Comparison of ENCODE assay signal across 1 cellular context in the genomic region with DNA sequence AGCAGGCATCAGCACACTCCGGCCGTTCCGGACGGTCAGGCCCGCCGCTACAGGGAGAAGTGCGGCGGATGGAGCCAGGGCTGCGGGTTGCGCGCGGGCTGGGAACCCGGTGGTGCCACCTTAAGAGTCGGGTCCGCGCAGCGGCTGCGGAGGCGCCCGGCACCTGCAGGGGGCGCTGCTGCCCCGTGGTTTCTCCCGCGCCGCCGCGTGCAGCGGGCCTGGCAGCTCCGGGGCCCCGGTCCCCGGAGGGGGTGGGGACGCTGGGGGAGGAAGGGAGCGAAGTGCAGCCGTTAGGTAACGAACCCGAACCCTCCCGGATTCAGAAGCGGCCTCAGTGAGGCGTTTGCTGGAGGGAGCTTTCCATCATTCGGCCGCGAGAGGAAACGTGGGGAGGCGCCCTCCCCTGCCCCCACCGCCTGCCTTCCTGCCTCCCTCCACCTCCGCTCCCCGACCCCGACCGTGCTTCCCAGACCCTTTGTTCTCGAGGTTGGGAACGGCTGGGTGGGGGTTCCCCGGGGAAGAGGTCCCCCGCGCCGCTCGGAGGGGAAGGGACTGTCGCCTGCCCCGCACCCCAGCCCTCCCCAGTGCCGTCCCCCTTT.
TF ChIP-seq lines count a peak whose summit lies in the region.

No MANE protein-coding gene starts in this region.

TF ChIP-seq in K562, 482 proteins besides CTCF, POLR2A, EP300 and RAD21 (continued from another document and continues in another):
- TF ChIP-seq, protein P1, sequence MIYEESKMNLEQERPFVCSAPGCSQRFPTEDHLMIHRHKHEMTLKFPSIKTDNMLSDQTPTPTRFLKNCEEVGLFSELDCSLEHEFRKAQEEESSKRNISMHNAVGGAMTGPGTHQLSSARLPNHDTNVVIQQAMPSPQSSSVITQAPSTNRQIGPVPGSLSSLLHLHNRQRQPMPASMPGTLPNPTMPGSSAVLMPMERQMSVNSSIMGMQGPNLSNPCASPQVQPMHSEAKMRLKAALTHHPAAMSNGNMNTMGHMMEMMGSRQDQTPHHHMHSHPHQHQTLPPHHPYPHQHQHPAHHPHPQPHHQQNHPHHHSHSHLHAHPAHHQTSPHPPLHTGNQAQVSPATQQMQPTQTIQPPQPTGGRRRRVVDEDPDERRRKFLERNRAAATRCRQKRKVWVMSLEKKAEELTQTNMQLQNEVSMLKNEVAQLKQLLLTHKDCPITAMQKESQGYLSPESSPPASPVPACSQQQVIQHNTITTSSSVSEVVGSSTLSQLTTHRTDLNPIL (CRISPR knock-in tag; IDR thresholded peaks at IDR 0.05) = no peak
- TF ChIP-seq RBM17 (IDR thresholded peaks at IDR 0.05; ENCODE audit: borderline replicate concordance, low read depth, low read length) (no peak), ZZZ3 (IDR thresholded peaks at IDR 0.05) (no peak), CC2D1A (IDR thresholded peaks at IDR 0.05) (no peak), GABPB1 (CRISPR knock-in tag; IDR thresholded peaks at IDR 0.05) (peak; percentile 56), PHB (CRISPR knock-in tag; IDR thresholded peaks at IDR 0.05) (no peak), COPS2 (conservative IDR thresholded peaks at IDR 0.05) (no peak), SMARCC2 (IDR thresholded peaks at IDR 0.05; ENCODE audit: low read depth) (no peak), CAMTA2 (CRISPR knock-in tag; conservative IDR thresholded peaks at IDR 0.05) (no peak), ZNF134 (CRISPR knock-in tag; conservative IDR thresholded peaks at IDR 0.05) (no peak), C11orf30 (IDR thresholded peaks at IDR 0.05; ENCODE audit: low read depth) (no peak), ZKSCAN8 (CRISPR knock-in tag; IDR thresholded peaks at IDR 0.05) (no peak), ETV6 (IDR thresholded peaks at IDR 0.05; ENCODE audit: borderline replicate concordance in 1 of 2, low read depth in 2 of 2, low read length in 1 of 2) (0 out of 4 replicates have a peak, but pooled peaks of 1 of the 2 experiments have one; percentile 48), ETV6 (CRISPR knock-in tag; IDR thresholded peaks at IDR 0.05; ENCODE audit: borderline replicate concordance) (0 out of 2 replicates have a peak, but pooled peaks have one; percentile 32), HNRNPK (IDR thresholded peaks at IDR 0.05; ENCODE audit: low read depth, low read length, poor library complexity, severe bottlenecking) (peak; percentile 72), MTA1 (IDR thresholded peaks at IDR 0.05; ENCODE audit: borderline replicate concordance) (no peak), FOXK1 (CRISPR knock-in tag; IDR thresholded peaks at IDR 0.05; ENCODE audit: borderline replicate concordance) (no peak), PURB (CRISPR knock-in tag; IDR thresholded peaks at IDR 0.05; ENCODE audit: low read depth) (no peak), IRF2 (CRISPR knock-in tag; IDR thresholded peaks at IDR 0.05) (no peak), HDAC8 (tag; IDR thresholded peaks at IDR 0.05) (no peak), NR3C1 (CRISPR knock-in tag; IDR thresholded peaks at IDR 0.05) (no peak), RFX7 (CRISPR knock-in tag; IDR thresholded peaks at IDR 0.05) (no peak), TBP (optimal IDR thresholded peaks at IDR 0.05; ENCODE audit: low read depth, low read length) (peak; percentile 38), BRCA1 (IDR thresholded peaks at IDR 0.05) (no peak), BRCA1 (CRISPR knock-in tag; IDR thresholded peaks at IDR 0.05) (no peak), SMAD1 (IDR thresholded peaks at IDR 0.05; ENCODE audit: low read depth, low read length, partially characterized antibody) (no peak), ZNF830 (CRISPR knock-in tag; IDR thresholded peaks at IDR 0.05) (no peak)
- TF ChIP-seq, protein P2, sequence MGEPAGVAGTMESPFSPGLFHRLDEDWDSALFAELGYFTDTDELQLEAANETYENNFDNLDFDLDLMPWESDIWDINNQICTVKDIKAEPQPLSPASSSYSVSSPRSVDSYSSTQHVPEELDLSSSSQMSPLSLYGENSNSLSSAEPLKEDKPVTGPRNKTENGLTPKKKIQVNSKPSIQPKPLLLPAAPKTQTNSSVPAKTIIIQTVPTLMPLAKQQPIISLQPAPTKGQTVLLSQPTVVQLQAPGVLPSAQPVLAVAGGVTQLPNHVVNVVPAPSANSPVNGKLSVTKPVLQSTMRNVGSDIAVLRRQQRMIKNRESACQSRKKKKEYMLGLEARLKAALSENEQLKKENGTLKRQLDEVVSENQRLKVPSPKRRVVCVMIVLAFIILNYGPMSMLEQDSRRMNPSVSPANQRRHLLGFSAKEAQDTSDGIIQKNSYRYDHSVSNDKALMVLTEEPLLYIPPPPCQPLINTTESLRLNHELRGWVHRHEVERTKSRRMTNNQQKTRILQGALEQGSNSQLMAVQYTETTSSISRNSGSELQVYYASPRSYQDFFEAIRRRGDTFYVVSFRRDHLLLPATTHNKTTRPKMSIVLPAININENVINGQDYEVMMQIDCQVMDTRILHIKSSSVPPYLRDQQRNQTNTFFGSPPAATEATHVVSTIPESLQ (CRISPR knock-in tag; IDR thresholded peaks at IDR 0.05) = peak; percentile 88; the same call in 1 of the 2 replicates
- TF ChIP-seq, protein P3, sequence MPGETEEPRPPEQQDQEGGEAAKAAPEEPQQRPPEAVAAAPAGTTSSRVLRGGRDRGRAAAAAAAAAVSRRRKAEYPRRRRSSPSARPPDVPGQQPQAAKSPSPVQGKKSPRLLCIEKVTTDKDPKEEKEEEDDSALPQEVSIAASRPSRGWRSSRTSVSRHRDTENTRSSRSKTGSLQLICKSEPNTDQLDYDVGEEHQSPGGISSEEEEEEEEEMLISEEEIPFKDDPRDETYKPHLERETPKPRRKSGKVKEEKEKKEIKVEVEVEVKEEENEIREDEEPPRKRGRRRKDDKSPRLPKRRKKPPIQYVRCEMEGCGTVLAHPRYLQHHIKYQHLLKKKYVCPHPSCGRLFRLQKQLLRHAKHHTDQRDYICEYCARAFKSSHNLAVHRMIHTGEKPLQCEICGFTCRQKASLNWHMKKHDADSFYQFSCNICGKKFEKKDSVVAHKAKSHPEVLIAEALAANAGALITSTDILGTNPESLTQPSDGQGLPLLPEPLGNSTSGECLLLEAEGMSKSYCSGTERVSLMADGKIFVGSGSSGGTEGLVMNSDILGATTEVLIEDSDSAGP (CRISPR knock-in tag; IDR thresholded peaks at IDR 0.05) = peak; percentile 55; the same call in 1 of the 2 replicates
- TF ChIP-seq, protein P4, sequence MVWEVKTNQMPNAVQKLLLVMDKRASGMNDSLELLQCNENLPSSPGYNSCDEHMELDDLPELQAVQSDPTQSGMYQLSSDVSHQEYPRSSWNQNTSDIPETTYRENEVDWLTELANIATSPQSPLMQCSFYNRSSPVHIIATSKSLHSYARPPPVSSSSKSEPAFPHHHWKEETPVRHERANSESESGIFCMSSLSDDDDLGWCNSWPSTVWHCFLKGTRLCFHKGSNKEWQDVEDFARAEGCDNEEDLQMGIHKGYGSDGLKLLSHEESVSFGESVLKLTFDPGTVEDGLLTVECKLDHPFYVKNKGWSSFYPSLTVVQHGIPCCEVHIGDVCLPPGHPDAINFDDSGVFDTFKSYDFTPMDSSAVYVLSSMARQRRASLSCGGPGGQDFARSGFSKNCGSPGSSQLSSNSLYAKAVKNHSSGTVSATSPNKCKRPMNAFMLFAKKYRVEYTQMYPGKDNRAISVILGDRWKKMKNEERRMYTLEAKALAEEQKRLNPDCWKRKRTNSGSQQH (CRISPR knock-in tag; IDR thresholded peaks at IDR 0.05) = no peak
- TF ChIP-seq, protein P5, sequence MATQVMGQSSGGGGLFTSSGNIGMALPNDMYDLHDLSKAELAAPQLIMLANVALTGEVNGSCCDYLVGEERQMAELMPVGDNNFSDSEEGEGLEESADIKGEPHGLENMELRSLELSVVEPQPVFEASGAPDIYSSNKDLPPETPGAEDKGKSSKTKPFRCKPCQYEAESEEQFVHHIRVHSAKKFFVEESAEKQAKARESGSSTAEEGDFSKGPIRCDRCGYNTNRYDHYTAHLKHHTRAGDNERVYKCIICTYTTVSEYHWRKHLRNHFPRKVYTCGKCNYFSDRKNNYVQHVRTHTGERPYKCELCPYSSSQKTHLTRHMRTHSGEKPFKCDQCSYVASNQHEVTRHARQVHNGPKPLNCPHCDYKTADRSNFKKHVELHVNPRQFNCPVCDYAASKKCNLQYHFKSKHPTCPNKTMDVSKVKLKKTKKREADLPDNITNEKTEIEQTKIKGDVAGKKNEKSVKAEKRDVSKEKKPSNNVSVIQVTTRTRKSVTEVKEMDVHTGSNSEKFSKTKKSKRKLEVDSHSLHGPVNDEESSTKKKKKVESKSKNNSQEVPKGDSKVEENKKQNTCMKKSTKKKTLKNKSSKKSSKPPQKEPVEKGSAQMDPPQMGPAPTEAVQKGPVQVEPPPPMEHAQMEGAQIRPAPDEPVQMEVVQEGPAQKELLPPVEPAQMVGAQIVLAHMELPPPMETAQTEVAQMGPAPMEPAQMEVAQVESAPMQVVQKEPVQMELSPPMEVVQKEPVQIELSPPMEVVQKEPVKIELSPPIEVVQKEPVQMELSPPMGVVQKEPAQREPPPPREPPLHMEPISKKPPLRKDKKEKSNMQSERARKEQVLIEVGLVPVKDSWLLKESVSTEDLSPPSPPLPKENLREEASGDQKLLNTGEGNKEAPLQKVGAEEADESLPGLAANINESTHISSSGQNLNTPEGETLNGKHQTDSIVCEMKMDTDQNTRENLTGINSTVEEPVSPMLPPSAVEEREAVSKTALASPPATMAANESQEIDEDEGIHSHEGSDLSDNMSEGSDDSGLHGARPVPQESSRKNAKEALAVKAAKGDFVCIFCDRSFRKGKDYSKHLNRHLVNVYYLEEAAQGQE (CRISPR knock-in tag; IDR thresholded peaks at IDR 0.05; ENCODE audit: low read depth) = 0 out of 2 replicates have a peak, but pooled peaks have one; percentile 34
- TF ChIP-seq, protein P6, sequence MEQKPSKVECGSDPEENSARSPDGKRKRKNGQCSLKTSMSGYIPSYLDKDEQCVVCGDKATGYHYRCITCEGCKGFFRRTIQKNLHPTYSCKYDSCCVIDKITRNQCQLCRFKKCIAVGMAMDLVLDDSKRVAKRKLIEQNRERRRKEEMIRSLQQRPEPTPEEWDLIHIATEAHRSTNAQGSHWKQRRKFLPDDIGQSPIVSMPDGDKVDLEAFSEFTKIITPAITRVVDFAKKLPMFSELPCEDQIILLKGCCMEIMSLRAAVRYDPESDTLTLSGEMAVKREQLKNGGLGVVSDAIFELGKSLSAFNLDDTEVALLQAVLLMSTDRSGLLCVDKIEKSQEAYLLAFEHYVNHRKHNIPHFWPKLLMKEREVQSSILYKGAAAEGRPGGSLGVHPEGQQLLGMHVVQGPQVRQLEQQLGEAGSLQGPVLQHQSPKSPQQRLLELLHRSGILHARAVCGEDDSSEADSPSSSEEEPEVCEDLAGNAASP (IDR thresholded peaks at IDR 0.05) = no peak
- TF ChIP-seq, protein P7, sequence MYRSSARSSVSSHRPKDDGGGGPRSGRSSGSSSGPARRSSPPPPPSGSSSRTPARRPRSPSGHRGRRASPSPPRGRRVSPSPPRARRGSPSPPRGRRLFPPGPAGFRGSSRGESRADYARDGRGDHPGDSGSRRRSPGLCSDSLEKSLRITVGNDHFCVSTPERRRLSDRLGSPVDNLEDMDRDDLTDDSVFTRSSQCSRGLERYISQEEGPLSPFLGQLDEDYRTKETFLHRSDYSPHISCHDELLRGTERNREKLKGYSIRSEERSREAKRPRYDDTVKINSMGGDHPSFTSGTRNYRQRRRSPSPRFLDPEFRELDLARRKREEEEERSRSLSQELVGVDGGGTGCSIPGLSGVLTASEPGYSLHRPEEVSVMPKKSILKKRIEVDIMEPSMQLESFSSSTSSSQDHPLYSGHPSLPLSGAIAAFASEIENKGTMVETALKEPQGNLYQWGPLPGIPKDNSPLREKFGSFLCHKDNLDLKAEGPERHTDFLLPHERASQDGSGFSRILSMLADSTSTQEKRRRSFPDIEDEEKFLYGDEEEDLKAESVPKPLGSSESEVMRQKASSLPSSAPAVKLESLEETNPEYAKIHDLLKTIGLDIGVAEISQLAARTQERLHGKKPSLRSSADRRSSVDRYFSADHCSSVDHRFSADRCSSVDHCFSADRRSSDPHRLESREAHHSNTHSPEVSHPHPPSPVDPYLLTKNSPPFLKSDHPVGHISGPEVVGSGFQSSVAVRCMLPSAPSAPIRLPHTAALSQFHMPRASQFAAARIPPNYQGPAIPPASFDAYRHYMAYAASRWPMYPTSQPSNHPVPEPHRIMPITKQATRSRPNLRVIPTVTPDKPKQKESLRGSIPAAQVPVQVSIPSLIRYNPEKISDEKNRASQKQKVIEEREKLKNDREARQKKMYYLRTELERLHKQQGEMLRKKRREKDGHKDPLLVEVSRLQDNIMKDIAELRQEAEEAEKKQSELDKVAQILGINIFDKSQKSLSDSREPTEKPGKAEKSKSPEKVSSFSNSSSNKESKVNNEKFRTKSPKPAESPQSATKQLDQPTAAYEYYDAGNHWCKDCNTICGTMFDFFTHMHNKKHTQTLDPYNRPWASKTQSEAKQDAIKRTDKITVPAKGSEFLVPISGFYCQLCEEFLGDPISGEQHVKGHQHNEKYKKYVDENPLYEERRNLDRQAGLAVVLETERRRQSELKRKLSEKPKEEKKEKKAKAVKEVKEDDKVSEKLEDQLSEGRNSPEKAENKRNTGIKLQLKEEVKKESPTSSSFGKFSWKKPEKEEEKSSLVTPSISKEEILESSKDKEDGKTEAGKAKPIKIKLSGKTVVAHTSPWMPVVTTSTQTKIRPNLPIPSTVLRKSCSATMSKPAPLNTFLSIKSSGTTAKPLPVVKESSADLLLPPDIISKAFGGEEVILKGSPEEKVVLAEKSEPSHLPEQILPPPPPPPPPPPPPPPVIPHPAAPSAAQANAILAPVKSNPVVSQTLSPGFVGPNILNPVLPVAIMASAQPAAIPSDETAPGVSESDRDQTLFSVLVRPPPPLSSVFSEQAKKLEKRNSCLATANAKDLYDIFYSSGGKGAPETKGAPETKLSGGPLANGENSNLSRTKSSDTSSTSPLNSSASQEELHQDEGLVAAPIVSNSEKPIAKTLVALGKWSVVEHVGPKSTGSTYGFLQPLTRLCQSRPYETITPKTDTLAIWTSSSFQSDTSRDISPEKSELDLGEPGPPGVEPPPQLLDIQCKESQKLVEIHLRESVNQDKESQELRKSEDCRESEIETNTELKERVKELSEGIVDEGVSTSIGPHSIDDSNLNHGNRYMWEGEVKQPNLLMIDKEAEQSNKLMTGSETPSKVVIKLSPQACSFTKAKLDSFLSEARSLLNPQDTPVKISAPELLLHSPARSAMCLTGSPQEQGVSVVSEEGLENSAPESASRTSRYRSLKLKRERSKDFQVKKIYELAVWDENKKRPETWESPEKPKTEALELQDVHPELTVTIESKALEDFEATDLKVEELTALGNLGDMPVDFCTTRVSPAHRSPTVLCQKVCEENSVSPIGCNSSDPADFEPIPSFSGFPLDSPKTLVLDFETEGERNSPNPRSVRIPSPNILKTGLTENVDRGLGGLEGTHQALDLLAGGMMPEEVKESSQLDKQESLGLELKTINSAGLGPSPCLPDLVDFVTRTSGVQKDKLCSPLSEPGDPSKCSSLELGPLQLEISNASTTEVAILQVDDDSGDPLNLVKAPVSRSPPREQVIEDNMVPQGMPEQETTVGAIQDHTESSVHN (IDR thresholded peaks at IDR 0.05; ENCODE audit: borderline replicate concordance in 1 of 2, low read depth in 1 of 2) = no peak
